29 cellular contexts compared by ENCODE assay signal in the genomic region with DNA sequence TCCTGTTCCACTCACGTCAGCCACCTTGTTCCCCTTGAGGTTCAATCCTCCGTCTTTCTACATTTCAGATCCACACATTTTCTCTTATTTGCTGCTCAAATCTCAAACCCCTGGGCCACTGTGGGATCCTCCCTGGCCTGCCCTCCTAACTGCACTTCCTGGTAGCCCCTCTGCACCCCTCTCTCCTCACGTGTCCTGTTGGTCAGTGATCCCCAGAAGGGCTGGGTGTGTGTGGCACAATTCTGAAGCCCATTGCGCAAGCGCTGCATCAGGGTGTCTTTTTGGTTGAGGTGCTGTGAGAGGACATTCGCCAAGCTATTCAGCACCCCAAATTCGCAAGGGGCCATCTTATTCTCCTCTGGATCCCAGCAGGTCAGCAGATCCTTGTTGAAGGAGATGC.
DNase-seq lines count a peak whose midpoint lies in the region; ATAC-seq and TF ChIP-seq lines count a peak whose summit lies in the region.
"Had no signal": no experiment of that assay in that cellular context is flagged by ENCODE, and none has a peak within 500 bp of the region (broad histone marks: within the 10 kb centered on the region; RNA-seq: fewer than 3 reads in every experiment).

No MANE protein-coding gene starts in this region.

- H3K9me3 ChIP-seq in BLaER1 treated with 17β-estradiol and CSF1 and Interleukin-3, amounts not matched to agents 10 nM and 100 nM (replicated peaks in 1 of 11) = no peaks in the 10 kb centered on the region
- no peaks in the 10 kb centered on the region for H3K9me3 ChIP-seq in neutrophil
- H3K9me3 ChIP-seq: BE2C, MG63, suprapubic skin, uterus had no signal

- peaks cover 18% of the 10 kb centered on the region for H3K27me3 Mint-ChIP-seq in nephron progenitor cell (ENCODE audit: low read depth, poor library complexity)
- H3K27me3 Mint-ChIP-seq: activated CD4-positive, alpha-beta memory T cell treated with anti-CD3 and anti-CD28 coated beads for 36 hours; activated T-helper 17 cell treated with anti-CD3 and anti-CD28 coated beads, Interleukin-2, amount 50 U/mL, for 72 hours; T-helper 17 cell had no signal

- H3K4me3 Mint-ChIP-seq in nephron progenitor cell = no peak overlapping the region
- H3K4me3 Mint-ChIP-seq: activated CD4-positive, alpha-beta memory T cell treated with anti-CD3 and anti-CD28 coated beads for 36 hours; activated naive CD4-positive, alpha-beta T cell treated with anti-CD3 and anti-CD28 coated beads, Interleukin-2, amount 10 ng/mL, durations not matched to agents 7 days and 5 days; activated T-helper 17 cell treated with anti-CD3 and anti-CD28 coated beads, Interleukin-2, amount 50 U/mL, for 72 hours; natural killer cell; stimulated activated effector memory CD8-positive, alpha-beta T cell treated with anti-CD3 and anti-CD28 coated beads, Interleukin-12 subunit alpha, Interleukin-12 subunit beta, amount 100 ng/mL, for 72 hours; T-helper 17 cell had no signal

- H3K4me1 Mint-ChIP-seq in nephron progenitor cell = peaks cover 56% of the 10 kb centered on the region

- H3K27ac ChIP-seq in BLaER1 treated with 17β-estradiol and CSF1 and Interleukin-3, amounts not matched to agents 10 nM and 100 nM = peak overlapping the region in 6 of 11 experiments; percentile 4 to 68 (median 38); a peak in 5 of 22 replicates
- H3K27ac ChIP-seq in angular gyrus (ENCODE audit: low read depth, low read length) = peak overlapping the region; percentile 27
- H3K27ac ChIP-seq in neutrophil = peak overlapping the region; percentile 80
- H3K27ac ChIP-seq: suprapubic skin, uterus had no signal

- H3K4me2 ChIP-seq in BLaER1 treated with 17β-estradiol and CSF1 and Interleukin-3, amounts not matched to agents 10 nM and 100 nM = peak overlapping the region in 9 of 11 experiments; percentile 10 to 97 (median 85); a peak in 13 of 22 replicates

- no peak overlapping the region for H3K4me3 ChIP-seq in BLaER1 treated with 17β-estradiol and CSF1 and Interleukin-3, amounts not matched to agents 10 nM and 100 nM
- peak overlapping the region; percentile 96; the same call in 1 of the 2 replicates for H3K4me3 ChIP-seq in GM12865 (ENCODE audit: low read depth, low read length)
- no peak overlapping the region for H3K4me3 ChIP-seq in neutrophil (ENCODE audit: low read depth in 1 of 2, low read length in 1 of 2)
- H3K4me3 ChIP-seq: lung, MG63, uterus had no signal

- no peaks in the 10 kb centered on the region for H4K20me1 ChIP-seq in BLaER1 treated with 17β-estradiol and CSF1 and Interleukin-3, amounts not matched to agents 10 nM and 100 nM

- TF ChIP-seq CTCF in GM12865 (IDR thresholded peaks at IDR 0.05; ENCODE audit: insufficient read depth, low read depth, low read length, missing control alignments) = no peak
- no peak for TF ChIP-seq CTCF in neutrophil (IDR thresholded peaks at IDR 0.05)
- no peak for TF ChIP-seq CTCF in nephron progenitor cell (IDR thresholded peaks at IDR 0.05)

- H3K4me1 ChIP-seq in BLaER1 treated with 17β-estradiol and CSF1 and Interleukin-3, amounts not matched to agents 10 nM and 100 nM = peaks cover 46 to 98% (median 84%) of the 10 kb centered on the region in 10 experiments
- peaks cover 65 to 74% of the 10 kb centered on the region in 2 experiments for H3K4me1 ChIP-seq in neutrophil (ENCODE audit: control insufficient read depth in 1 of 2, insufficient read depth in 1 of 2, low read depth in 1 of 2, low read length in 1 of 2)
- H3K4me1 ChIP-seq: BE2C, uterus had no signal

- ATAC-seq in HG03460 (IDR thresholded peaks at IDR 0.05; ENCODE audit: unreplicated experiment) (no peak), HG02970 (IDR thresholded peaks at IDR 0.05; ENCODE audit: low FRiP score, unreplicated experiment) (no peak)
- ATAC-seq: activated CD4-positive, CD25-positive, alpha-beta regulatory T cell treated with anti-CD3 and anti-CD28 coated beads, Interleukin-2, amount 50 U/mL, for 24 hours; activated T-helper 17 cell treated with anti-CD3 and anti-CD28 coated beads, Interleukin-2, amount 50 U/mL, for 72 hours; natural killer cell; Panc1; SK-N-SH treated with all-trans-retinoic acid at 6 μM for 48 hours; stimulated activated effector memory CD8-positive, alpha-beta T cell treated with anti-CD3 and anti-CD28 coated beads, Interleukin-12 subunit alpha, Interleukin-12 subunit beta, amount 100 ng/mL, for 72 hours; T-helper 17 cell had no signal

- no peak overlapping the region for H3K27ac Mint-ChIP-seq in nephron progenitor cell
- H3K27ac Mint-ChIP-seq: activated CD4-positive, alpha-beta memory T cell treated with anti-CD3 and anti-CD28 coated beads for 36 hours; activated naive CD4-positive, alpha-beta T cell treated with anti-CD3 and anti-CD28 coated beads, Interleukin-2, amount 10 ng/mL, durations not matched to agents 7 days and 5 days; activated T-helper 17 cell treated with anti-CD3 and anti-CD28 coated beads, Interleukin-2, amount 50 U/mL, for 72 hours; natural killer cell; stimulated activated effector memory CD8-positive, alpha-beta T cell treated with anti-CD3 and anti-CD28 coated beads, Interleukin-12 subunit alpha, Interleukin-12 subunit beta, amount 100 ng/mL, for 72 hours; T-helper 17 cell had no signal

- H3K9me3 Mint-ChIP-seq in nephron progenitor cell = no peaks in the 10 kb centered on the region
- H3K9me3 Mint-ChIP-seq: activated CD4-positive, alpha-beta memory T cell treated with anti-CD3 and anti-CD28 coated beads for 36 hours; activated naive CD4-positive, alpha-beta T cell treated with anti-CD3 and anti-CD28 coated beads, Interleukin-2, amount 10 ng/mL, durations not matched to agents 7 days and 5 days; activated T-helper 17 cell treated with anti-CD3 and anti-CD28 coated beads, Interleukin-2, amount 50 U/mL, for 72 hours; natural killer cell; stimulated activated effector memory CD8-positive, alpha-beta T cell treated with anti-CD3 and anti-CD28 coated beads, Interleukin-12 subunit alpha, Interleukin-12 subunit beta, amount 100 ng/mL, for 72 hours had no signal

- no peaks in the 10 kb centered on the region for H3K36me3 Mint-ChIP-seq in nephron progenitor cell (ENCODE audit: low read depth)
- H3K36me3 Mint-ChIP-seq: activated CD4-positive, alpha-beta memory T cell treated with anti-CD3 and anti-CD28 coated beads for 36 hours; natural killer cell had no signal

- peaks cover 0 to 45% (median 29%) of the 10 kb centered on the region in 11 experiments; a peak in 17 of 22 replicates for H3K36me3 ChIP-seq in BLaER1 treated with 17β-estradiol and CSF1 and Interleukin-3, amounts not matched to agents 10 nM and 100 nM
- no peaks in the 10 kb centered on the region for H3K36me3 ChIP-seq in neutrophil
- H3K36me3 ChIP-seq: BE2C, MG63, suprapubic skin, uterus had no signal

- no peak overlapping the region for H3K9ac ChIP-seq in BLaER1 treated with 17β-estradiol and CSF1 and Interleukin-3, amounts not matched to agents 10 nM and 100 nM

- no peak for DNase-seq in GM12865 (ENCODE audit: low read depth)
- DNase-seq in nephron progenitor cell = no peak
- DNase-seq: ACHN; activated CD4-positive, alpha-beta memory T cell treated with anti-CD3 and anti-CD28 coated beads for 36 hours; activated CD8-positive, alpha-beta memory T cell treated with anti-CD3 and anti-CD28 coated beads, Interleukin-2, amount 50 U/mL, for 48 hours; activated naive CD4-positive, alpha-beta T cell treated with anti-CD3 and anti-CD28 coated beads, Interleukin-2, amount 10 ng/mL, durations not matched to agents 7 days and 5 days; amygdala; BE2C; KG1; MG63; natural killer cell; NCI-H2029 treated with DMSO at 0.1 percent for 48 hours; NCI-H524 treated with DMSO at 0.1 percent for 48 hours; Right ventricle myocardium superior; stimulated activated CD4-positive, alpha-beta T cell treated with anti-CD3 and anti-CD28 coated beads, Interleukin-15, amount 100 ng/mL, for 24 hours; T-helper 17 cell; uterus had no signal

- no peaks in the 10 kb centered on the region for H3K27me3 ChIP-seq in BLaER1 treated with 17β-estradiol and CSF1 and Interleukin-3, amounts not matched to agents 10 nM and 100 nM
- no peaks in the 10 kb centered on the region for H3K27me3 ChIP-seq in neutrophil
- H3K27me3 ChIP-seq: uterus had no signal

Comparison
In these comparisons a context has a peak if more than half of its experiments do, and no peak if none do; other contexts are left out.
1. H3K27ac ChIP-seq: peak in every context shown above with its lines; median percentile 80 in neutrophil; 38 in BLaER1 treated with 17β-estradiol and CSF1 and Interleukin-3, amounts not matched to agents 10 nM and 100 nM; 27 in angular gyrus.